In genomic region chr1:85339671-85340399, GRCh38 we compare ENCODE assay signal across 2 cellular contexts.
TF ChIP-seq lines count a peak whose summit lies in the region.

No MANE protein-coding gene starts in this region.

TF ChIP-seq in IMR-90, 13 proteins besides CTCF, POLR2A, EP300 and RAD21:
- TF ChIP-seq SMC3 (IDR thresholded peaks at IDR 0.05; ENCODE audit: low read depth, low read length) (no peak), RCOR1 (IDR thresholded peaks at IDR 0.05; ENCODE audit: insufficient replicate concordance, low read length) (no peak), RFX5 (IDR thresholded peaks at IDR 0.05; ENCODE audit: low read depth, low read length) (no peak), NFE2L2 (IDR thresholded peaks at IDR 0.05; ENCODE audit: low read depth, low read length) (no peak), USF2 (IDR thresholded peaks at IDR 0.05; ENCODE audit: low read depth, low read length) (no peak), ELK1 (IDR thresholded peaks at IDR 0.05; ENCODE audit: borderline replicate concordance, low read depth, low read length) (no peak), BHLHE40 (IDR thresholded peaks at IDR 0.05; ENCODE audit: low read depth, low read length) (no peak), CEBPB (IDR thresholded peaks at IDR 0.05; ENCODE audit: low read depth, low read length) (no peak), FOS (IDR thresholded peaks at IDR 0.05; ENCODE audit: low read depth, low read length) (no peak), MXI1 (IDR thresholded peaks at IDR 0.05; ENCODE audit: borderline replicate concordance, low read depth, low read length) (no peak), MAFK (IDR thresholded peaks at IDR 0.05; ENCODE audit: low read depth, low read length) (no peak), MAZ (IDR thresholded peaks at IDR 0.05; ENCODE audit: borderline replicate concordance, low read depth, low read length) (no peak), CHD1 (IDR thresholded peaks at IDR 0.05; ENCODE audit: low read depth, low read length) (no peak)

TF ChIP-seq in H1, 55 proteins besides CTCF, POLR2A, EP300 and RAD21:
- TF ChIP-seq SP4 (IDR thresholded peaks at IDR 0.05; ENCODE audit: low read length) (no peak), ATF3 (IDR thresholded peaks at IDR 0.05; ENCODE audit: insufficient read depth, low read depth, low read length) (no peak), KDM1A (IDR thresholded peaks at IDR 0.05; ENCODE audit: borderline replicate concordance, low read length) (no peak), MAFK (IDR thresholded peaks at IDR 0.05; ENCODE audit: low read depth, low read length) (no peak), SUZ12 (IDR thresholded peaks at IDR 0.05; ENCODE audit: low read length) (no peak), KDM5A (IDR thresholded peaks at IDR 0.05; ENCODE audit: low read length) (no peak), CTBP2 (IDR thresholded peaks at IDR 0.05; ENCODE audit: borderline replicate concordance, insufficient read depth, insufficient read length, low read length) (no peak), RBBP5 (IDR thresholded peaks at IDR 0.05; ENCODE audit: borderline replicate concordance, low read depth, low read length) (no peak), EZH2 (IDR thresholded peaks at IDR 0.05; ENCODE audit: low read depth, low read length, severe bottlenecking) (no peak), MAX (IDR thresholded peaks at IDR 0.05) (no peak), CBX8 (IDR thresholded peaks at IDR 0.05; ENCODE audit: borderline replicate concordance, low read depth, low read length) (no peak), CHD2 (IDR thresholded peaks at IDR 0.05; ENCODE audit: low read length) (no peak), SP2 (IDR thresholded peaks at IDR 0.05; ENCODE audit: low read length) (no peak), POLR2AphosphoS5 (IDR thresholded peaks at IDR 0.05; ENCODE audit: low read depth, low read length) (no peak), NANOG (IDR thresholded peaks at IDR 0.05; ENCODE audit: insufficient read depth, low read depth, low read length, poor library complexity, severe bottlenecking) (no peak), SAP30 (IDR thresholded peaks at IDR 0.05; ENCODE audit: insufficient read depth, insufficient replicate concordance, low read length) (no peak)
